Comparison of ENCODE assay signal across 12 cellular contexts in genomic region chr17:27573971-27574525, GRCh38. TPM values are rescaled to one million over a fixed set of nuclear protein-coding genes. Genes with fewer than 3 reads are reported as not detected.
DNase-seq lines count a peak whose midpoint lies in the region; ATAC-seq, FAIRE-seq and TF ChIP-seq lines count a peak whose summit lies in the region.
"Had no signal": no experiment of that assay in that cellular context is flagged by ENCODE, and none has a peak within 500 bp of the region (broad histone marks: within the 10 kb centered on the region; RNA-seq: fewer than 3 reads in every experiment).

No MANE protein-coding gene starts in this region.

- no peaks in the 10 kb centered on the region for H3K27me3 Mint-ChIP-seq in activated CD4-positive, alpha-beta memory T cell treated with anti-CD3 and anti-CD28 coated beads for 36 hours

- no peaks in the 10 kb centered on the region for H3K9me3 Mint-ChIP-seq in activated CD4-positive, alpha-beta memory T cell treated with anti-CD3 and anti-CD28 coated beads for 36 hours

- BruUV-seq in HepG2 (replicated peaks; lab: Mats Ljungman, UMichigan), result no TSS peak

- CTCF ChIA-PET in HepG2 (lab: Yijun Ruan, JAX; ENCODE audit: low intra/inter-chr PET ratio, low total read pairs), result no interaction called here
- CTCF ChIA-PET in activated CD4-positive, alpha-beta memory T cell treated with anti-CD3 and anti-CD28 coated beads for 36 hours (lab: Charles Lee), result interaction anchor here (0.6 to 1.4 kb wide), 3 partner anchors 26 to 58 kb away, joined by 3 to 6 read pairs (median 4); no protein-coding TSS in a partner anchor

- peaks cover 5% of the 10 kb centered on the region for H3K36me3 Mint-ChIP-seq in activated CD4-positive, alpha-beta memory T cell treated with anti-CD3 and anti-CD28 coated beads for 36 hours

- in situ Hi-C loops in HepG2 (cut with HindIII; ENCODE audit: extremely low pct_ligation_motif_present, low pct_unique_long_range_greater_than_20kb), result loop anchor here (10.0 kb wide), 1 partner anchor 219 kb away; no protein-coding TSS in a partner anchor

- peaks cover 0 to 2% of the 10 kb centered on the region in 2 experiments; a peak in 1 of 5 replicates for H3K36me3 ChIP-seq in HepG2 (replicated peaks in 1 of 2; ENCODE audit: control insufficient read depth in 1 of 2, insufficient read depth in 2 of 2, low read length in 2 of 2)
- no peaks in the 10 kb centered on the region for H3K36me3 ChIP-seq in right lobe of liver

- H3K27me3 ChIP-seq in HepG2 (ENCODE audit: control insufficient read depth in 1 of 2, insufficient read depth in 2 of 2, low read length in 2 of 2) (no peaks in the 10 kb centered on the region), right lobe of liver (no peaks in the 10 kb centered on the region)
- H3K27me3 ChIP-seq: SJCRH30 had no signal

- no peak overlapping the region for H3K4me3 Mint-ChIP-seq in activated CD4-positive, alpha-beta memory T cell treated with anti-CD3 and anti-CD28 coated beads for 36 hours

- no peak for FAIRE-seq in HepG2 (lab: Jason Lieb, UNC)

- no peaks in the 10 kb centered on the region for H3K9me3 ChIP-seq in HepG2 (ENCODE audit: low read length)
- H3K9me3 ChIP-seq in right lobe of liver, result no peaks in the 10 kb centered on the region
- H3K9me3 ChIP-seq: SJCRH30 had no signal

- POLR2A ChIA-PET in HepG2 (lab: Yijun Ruan, JAX), result interaction anchor here (1.7 kb wide), 1 partner anchor 14 kb away, joined by 4 read pairs; no protein-coding TSS in a partner anchor
- POLR2A ChIA-PET in activated CD4-positive, alpha-beta memory T cell treated with anti-CD3 and anti-CD28 coated beads for 36 hours (lab: Charles Lee), result interaction anchor here (1.9 kb wide), 1 partner anchor 107 kb away, joined by 4 read pairs; no protein-coding TSS in a partner anchor

- H4K20me1 ChIP-seq in HepG2 (ENCODE audit: insufficient read depth, low read length), result peaks cover 21% of the 10 kb centered on the region; the same call in 1 of the 2 replicates

- intact Hi-C loops in HepG2 (cut with micrococcal nuclease; ENCODE audit: unreplicated experiment), result loop anchor here (10.0 kb wide), 1 partner anchor 239 kb away; no protein-coding TSS in a partner anchor
- intact Hi-C loops in right lobe of liver (cut with DNase I), result no loop called here
- intact Hi-C loops in activated CD4-positive, alpha-beta memory T cell treated with anti-CD3 and anti-CD28 coated beads for 36 hours (cut with micrococcal nuclease), result no loop called here

- H3K9ac ChIP-seq in HepG2 (ENCODE audit: insufficient read depth, low read depth, low read length), result no peak overlapping the region

- 91% methylated on average over 4 of the region's 4 CpGs for WGBS in HepG2 (ENCODE audit: low lambda C conversion rate)
- WGBS in right lobe of liver (ENCODE audit: insufficient coverage, low coverage, low lambda C conversion rate, missing lambda C conversion rate), result 77% methylated on average over 4 of the region's 4 CpGs

- no peak for TF ChIP-seq RAD21 in HepG2 (CRISPR knock-in tag; IDR thresholded peaks at IDR 0.05)

- H3K4me1 ChIP-seq in HepG2 (ENCODE audit: insufficient read depth, low read length) (peaks cover 95% of the 10 kb centered on the region), right lobe of liver (no peaks in the 10 kb centered on the region)

- no peak for TF ChIP-seq EP300 in HepG2 (IDR thresholded peaks at IDR 0.05; ENCODE audit: low read depth in 2 of 2, low read length in 2 of 2)
- TF ChIP-seq EP300 in HepG2 (CRISPR knock-in tag; IDR thresholded peaks at IDR 0.05; ENCODE audit: borderline replicate concordance), result no peak

- H3K4me2 ChIP-seq in HepG2 (ENCODE audit: low read depth, low read length), result no peak overlapping the region

- TF ChIP-seq CTCF in HepG2 (CRISPR knock-in tag; IDR thresholded peaks at IDR 0.05) (no peak), right lobe of liver (IDR thresholded peaks at IDR 0.05) (no peak), fibroblast of the aortic adventitia (IDR thresholded peaks at IDR 0.05; ENCODE audit: insufficient read depth, low read length) (peak; percentile 17)

- H3K27ac ChIP-seq in HepG2 (ENCODE audit: extremely low read length, insufficient read depth, low read length) (no peak overlapping the region), right lobe of liver (no peak overlapping the region)
- H3K27ac ChIP-seq: SJCRH30 had no signal

- H2AFZ ChIP-seq in HepG2 (ENCODE audit: low read length), result no peak overlapping the region

- ATAC-seq in HepG2 (no peak), right lobe of liver (no peak), HG02588 (IDR thresholded peaks at IDR 0.05; ENCODE audit: unreplicated experiment) (no peak), left lobe of liver (no peak), GM19455 (IDR thresholded peaks at IDR 0.05; ENCODE audit: unreplicated experiment) (no peak)
- ATAC-seq: stimulated activated naive CD8-positive, alpha-beta T cell treated with anti-CD3 and anti-CD28 coated beads, Interleukin-15, Interleukin-2, amounts not matched to agents 100 U/mL and 50 U/mL, for 24 hours had no signal

- TF ChIP-seq POLR2A in HepG2 (IDR thresholded peaks at IDR 0.05; ENCODE audit: insufficient read depth in 1 of 2, low read depth in 2 of 2, low read length in 2 of 2), result no peak
- TF ChIP-seq POLR2A in right lobe of liver (IDR thresholded peaks at IDR 0.05), result no peak

- H3K79me2 ChIP-seq in HepG2 (ENCODE audit: insufficient read depth, low read length), result peaks cover 4% of the 10 kb centered on the region

- H3K4me1 Mint-ChIP-seq in activated CD4-positive, alpha-beta memory T cell treated with anti-CD3 and anti-CD28 coated beads for 36 hours (ENCODE audit: low read depth), result peaks cover 79% of the 10 kb centered on the region

- DNase-seq in HepG2 (ENCODE audit: low spot score) (no peak), right lobe of liver (no peak), fibroblast of the aortic adventitia (ENCODE audit: low read depth) (peak; percentile 70), foreskin melanocyte (no peak), left lobe of liver (ENCODE audit: low spot score) (no peak)
- DNase-seq in activated CD4-positive, alpha-beta memory T cell treated with anti-CD3 and anti-CD28 coated beads for 36 hours, result peak; percentile 31
- DNase-seq: NCI-H2171; SJCRH30; stimulated activated CD4-positive, alpha-beta T cell treated with anti-CD3 and anti-CD28 coated beads, Interleukin-15, amount 100 ng/mL, for 24 hours; stimulated activated naive CD8-positive, alpha-beta T cell treated with anti-CD3 and anti-CD28 coated beads, Interleukin-15, Interleukin-2, amounts not matched to agents 100 U/mL and 50 U/mL, for 24 hours had no signal

- no peak overlapping the region for H3K4me3 ChIP-seq in HepG2 (replicated peaks in 1 of 3; ENCODE audit: insufficient read depth in 1 of 3, low read depth in 2 of 3, low read length in 3 of 3)
- no peak overlapping the region for H3K4me3 ChIP-seq in right lobe of liver
- no peak overlapping the region for H3K4me3 ChIP-seq in fibroblast of the aortic adventitia (ENCODE audit: low read depth, low read length)
- H3K4me3 ChIP-seq: SJCRH30 had no signal

- H3K27ac Mint-ChIP-seq in activated CD4-positive, alpha-beta memory T cell treated with anti-CD3 and anti-CD28 coated beads for 36 hours, result peak overlapping the region; percentile 31

TF ChIP-seq in HepG2, 621 proteins besides CTCF, POLR2A, EP300 and RAD21 (continues in another document):
- TF ChIP-seq ZNF264 (CRISPR knock-in tag; IDR thresholded peaks at IDR 0.05) (no peak), MAFF (IDR thresholded peaks at IDR 0.05; ENCODE audit: low read depth, low read length) (peak; percentile 95), NFE2L2 (IDR thresholded peaks at IDR 0.05; ENCODE audit: low read length) (peak; percentile 80; the same call in 1 of the 2 replicates), MNT (IDR thresholded peaks at IDR 0.05) (no peak)

RNA-seq across cellular contexts. Expression of gene LGALS9, which starts 56.9 kb away (rescaled TPM):
- 0.40 and 0.56 TPM in 2 replicates for total RNA-seq in HepG2 (2016; rRNA removed; fragmentation: Illumina TruSeq; extraction: Trizol)
- not detected in 2 replicates for total RNA-seq in HepG2 (2016; cell fraction: cytosol; rRNA removed; fragmentation: Illumina TruSeq; extraction: Trizol; ENCODE audit: low read depth)
- total RNA-seq in HepG2 (2016; cell fraction: insoluble cytoplasmic fraction; rRNA removed; fragmentation: Illumina TruSeq; extraction: Trizol), result 0.26 TPM in 1 of 2 replicates, not detected in the other
- 0.48 TPM in 1 of 2 replicates, not detected in the other for total RNA-seq in HepG2 (2016; cell fraction: membrane; rRNA removed; fragmentation: Illumina TruSeq; extraction: Trizol)
- total RNA-seq in HepG2 (2016; cell fraction: nucleus; rRNA removed; fragmentation: Illumina TruSeq; extraction: Trizol), result 0.41 and 0.59 TPM in 2 replicates
- polyA plus RNA-seq in HepG2 (2011; rRNA removed), result 1.4 and 1.6 TPM in 2 replicates
- polyA plus RNA-seq in HepG2 (2011; cell fraction: cytosol; rRNA removed), result 0.46 and 0.60 TPM in 2 replicates
- 3.3 and 4.3 TPM in 2 replicates for polyA plus RNA-seq in HepG2 (2011; cell fraction: nucleus; rRNA removed)
- polyA plus RNA-seq in HepG2 (2012), result 2.2 and 2.8 TPM in 2 replicates
- 0.15 and 0.23 TPM in 2 replicates for polyA plus RNA-seq in HepG2 (2016; cell fraction: cytosol; fragmentation: Illumina TruSeq; extraction: Trizol; ENCODE audit: low read depth)
- polyA plus RNA-seq in HepG2 (2016; cell fraction: insoluble cytoplasmic fraction; fragmentation: Illumina TruSeq; extraction: Trizol; ENCODE audit: low read depth), result 0.28 and 0.61 TPM in 2 replicates
- 0.21 and 0.37 TPM in 2 replicates for polyA plus RNA-seq in HepG2 (2016; cell fraction: membrane; fragmentation: Illumina TruSeq; extraction: Trizol; ENCODE audit: low read depth)
- 1.3 and 2.3 TPM in 2 replicates for polyA plus RNA-seq in HepG2 (2016; cell fraction: nucleus; fragmentation: Illumina TruSeq; extraction: Trizol; ENCODE audit: insufficient read depth, low read depth)
- polyA minus RNA-seq in HepG2 (2011; rRNA and poly(A)+ RNA removed; ENCODE audit: low replicate concordance), result 1.6 and 2.5 TPM in 2 replicates
- 0.62 TPM in 1 of 2 replicates, not detected in the other for polyA minus RNA-seq in HepG2 (2011; cell fraction: cytosol; rRNA and poly(A)+ RNA removed)
- 3.3 and 3.4 TPM in 2 replicates for polyA minus RNA-seq in HepG2 (2011; cell fraction: nucleus; rRNA and poly(A)+ RNA removed)
- 10 to 100 TPM in 4 of 6 experiments, 1 to 10 TPM in 2; 9.1 to 37.9 (median 12.4) TPM for total RNA-seq in right lobe of liver
- total RNA-seq in activated CD4-positive, alpha-beta memory T cell treated with anti-CD3 and anti-CD28 coated beads for 36 hours, result 10 to 100 TPM; 44.3 to 45.4 TPM
- total RNA-seq in fibroblast of the aortic adventitia (ENCODE audit: low replicate concordance), result 0.90 and 5.4 TPM in 2 replicates
- total RNA-seq in left lobe of liver, result 12.0 TPM

Comparison
In these comparisons a context has a peak if more than half of its experiments do, and no peak if none do; other contexts are left out.
1. DNase-seq: peak in activated CD4-positive, alpha-beta memory T cell treated with anti-CD3 and anti-CD28 coated beads for 36 hours (single experiment) and fibroblast of the aortic adventitia (single experiment); none in HepG2 (single experiment), right lobe of liver (0 of 3), foreskin melanocyte (single experiment) and left lobe of liver (single experiment).